31 cellular contexts compared by ENCODE assay signal in genomic region chr6:115591973-115592486, GRCh38.
"Had no signal": no experiment of that assay in that cellular context is flagged by ENCODE, and none has a peak within 500 bp of the region (broad histone marks: within the 10 kb centered on the region; RNA-seq: fewer than 3 reads in every experiment).

No MANE protein-coding gene starts in this region.

- DNase-seq: activated CD4-positive, alpha-beta T cell treated with anti-CD3 and anti-CD28 coated beads for 4 hours; activated CD4-positive, alpha-beta T cell treated with anti-CD3 and anti-CD28 coated beads, Interleukin-2, amount 50 U/mL, for 4 hours; activated naive CD4-positive, alpha-beta T cell; activated T-cell treated with anti-CD3 and anti-CD28 coated beads for 4 hours; activated T-cell treated with anti-CD3 and anti-CD28 coated beads, Interleukin-2, amount 50 U/mL, for 72 hours; anterior cingulate cortex; cerebellar nuclear complex; colonic mucosa; dorsolateral prefrontal cortex; effector memory CD4-positive, alpha-beta T cell; heart left ventricle; hypothalamus; immature natural killer cell; kidney; left colon; naive B cell; nephron progenitor cell; ovary; right lobe of liver; stimulated activated CD4-positive, alpha-beta T cell treated with anti-CD3 and anti-CD28 coated beads, Interleukin-12 subunit alpha, Interleukin-12 subunit beta, amount 100 ng/mL, for 4 hours; stimulated activated CD4-positive, alpha-beta T cell treated with anti-CD3 and anti-CD28 coated beads, Interleukin-4, amount 100 ng/mL, for 24 hours; stimulated activated naive CD8-positive, alpha-beta T cell treated with anti-CD3 and anti-CD28 coated beads, Interleukin-15, amount 100 ng/mL, for 72 hours; substantia nigra; upper lobe of left lung had no signal

- H3K4me3 ChIP-seq: cardiac muscle cell, colonic mucosa, dorsolateral prefrontal cortex, heart left ventricle, ovary, right lobe of liver, skin epidermis, upper lobe of left lung, vagina had no signal

- ATAC-seq: activated naive CD4-positive, alpha-beta T cell treated with anti-CD3 and anti-CD28 coated beads, Interleukin-2, amount 50 U/mL, for 72 hours; activated T-cell treated with anti-CD3 and anti-CD28 coated beads, Interleukin-2, amount 50 U/mL, for 72 hours; foreskin keratinocyte; heart left ventricle; left colon; right lobe of liver; stimulated activated memory B cell treated with anti-CD40 and anti-IgM and Interleukin-4, amounts not matched to agents 10 μg/mL and 1 μg/mL and 100 μg/mL, for 72 hours; stimulated activated naive CD8-positive, alpha-beta T cell treated with anti-CD3 and anti-CD28 coated beads, Interleukin-15, amount 100 ng/mL, for 72 hours had no signal

- H3K27me3 ChIP-seq: cardiac muscle cell, colonic mucosa, dorsolateral prefrontal cortex, foreskin keratinocyte, heart left ventricle, neutrophil, ovary, right lobe of liver, upper lobe of left lung, vagina had no signal

- H3K36me3 ChIP-seq: cardiac muscle cell, colonic mucosa, heart left ventricle, neutrophil, ovary, right lobe of liver, upper lobe of left lung, vagina had no signal

- H3K9me3 ChIP-seq: colonic mucosa, neutrophil, ovary, right lobe of liver, upper lobe of left lung, vagina had no signal

- H3K27ac ChIP-seq: cardiac muscle cell, colonic mucosa, dorsolateral prefrontal cortex, foreskin keratinocyte, heart left ventricle, neutrophil, ovary, right lobe of liver, skin epidermis, upper lobe of left lung, vagina had no signal

- H3K4me1 ChIP-seq: colonic mucosa, foreskin keratinocyte, upper lobe of left lung, vagina had no signal
